ENCODE assay signal across 8 cellular contexts in the genomic region with DNA sequence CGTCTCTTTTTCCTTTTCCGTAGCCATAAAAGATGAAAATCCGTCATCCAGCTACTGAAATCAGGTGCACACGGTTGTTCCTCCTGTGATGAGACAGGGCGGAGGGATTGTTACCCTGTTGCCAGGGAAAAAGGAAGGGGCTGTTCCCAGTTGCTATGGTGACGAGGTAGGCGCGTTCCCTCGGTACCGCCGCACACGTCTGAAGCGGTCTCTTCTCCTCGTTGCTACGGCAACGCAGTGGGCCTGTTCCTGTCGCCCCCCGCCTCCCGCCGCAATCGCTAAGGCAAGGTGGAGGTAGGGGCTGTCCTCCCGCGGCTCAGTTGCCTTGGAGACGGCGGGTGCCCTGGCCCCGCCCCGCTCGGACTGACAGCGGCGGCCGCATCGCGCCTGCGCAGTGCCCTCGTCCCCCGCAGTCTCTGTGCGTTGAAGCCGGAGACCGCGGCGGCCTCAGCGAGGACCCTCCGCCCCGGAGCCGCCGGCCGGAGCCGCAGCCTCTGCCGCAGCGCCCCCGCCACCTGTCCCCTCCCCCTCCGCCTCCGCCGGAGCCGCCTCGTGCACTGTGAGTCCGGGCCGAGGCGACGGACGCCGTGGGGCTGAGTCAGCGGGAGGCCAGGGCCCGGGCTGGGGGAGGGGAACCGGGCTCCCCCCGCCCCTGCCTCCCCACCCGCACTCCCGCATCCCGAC. TPM values are rescaled to one million over a fixed set of nuclear protein-coding genes. Genes with fewer than 3 reads are reported as not detected.
DNase-seq lines count a peak whose midpoint lies in the region; ATAC-seq and TF ChIP-seq lines count a peak whose summit lies in the region.

MAPRE3 (plus strand) TSS at position 394 of the 684 bp plus-strand sequence. CDS start 51,582 bp downstream, outside the sequence.

- DNase-seq in CD1c-positive myeloid dendritic cell (ENCODE audit: extremely low spot score) (peak; percentile 85), esophagus muscularis mucosa (ENCODE audit: extremely low spot score) (no peak)
- peak; percentile 85 for DNase-seq in activated T-cell treated with anti-CD3 and anti-CD28 coated beads, Interleukin-2, amount 50 U/mL, for 72 hours
- peak; percentile 35 to 53 for DNase-seq in stimulated activated CD8-positive, alpha-beta memory T cell treated with anti-CD3 and anti-CD28 coated beads, Interleukin-4, amount 100 ng/mL, for 4 hours (ENCODE audit: low read depth in 2 of 2, low spot score in 1 of 2)

- no peak for TF ChIP-seq RAD21 in Ishikawa (IDR thresholded peaks at IDR 0.05; ENCODE audit: low read depth)

- H3K4me3 ChIP-seq in esophagus muscularis mucosa (peak within 1 kb of the TSS; percentile 70 to 94 (median 90)), mucosa of rectum (ENCODE audit: low read length in 2 of 2) (peak within 1 kb of the TSS; percentile 85 to 91)

- peak; percentile 72 for ATAC-seq in GM21423 (IDR thresholded peaks at IDR 0.05; ENCODE audit: unreplicated experiment)
- peak; percentile 89 to 91 for ATAC-seq in activated T-cell treated with anti-CD3 and anti-CD28 coated beads, Interleukin-2, amount 50 U/mL, for 72 hours (replicated peaks in 1 of 2)

- peak within 1 kb of the TSS; percentile 42 to 67 for H3K9ac ChIP-seq in mucosa of rectum (ENCODE audit: low read depth in 1 of 2, low read length in 2 of 2)

- H3K27ac ChIP-seq in esophagus muscularis mucosa (replicated peaks in 1 of 4) (peak within 1 kb of the TSS; percentile 81 to 92 (median 86)), mucosa of rectum (ENCODE audit: low read depth in 2 of 2, low read length in 2 of 2) (peak within 1 kb of the TSS; percentile 21 to 75)

- H3K4me3 Mint-ChIP-seq in activated T-cell treated with anti-CD3 and anti-CD28 coated beads, Interleukin-2, amount 50 U/mL, for 72 hours: peak within 1 kb of the TSS; percentile 82 to 89

- no peaks in the 10 kb centered on the region for H3K9me3 ChIP-seq in esophagus muscularis mucosa
- no peaks in the 10 kb centered on the region for H3K9me3 ChIP-seq in mucosa of rectum (ENCODE audit: control insufficient read depth in 2 of 2, low read length in 2 of 2)

- intact Hi-C loops in esophagus muscularis mucosa (cut with DNase I): no loop called here

- H3K27me3 ChIP-seq in esophagus muscularis mucosa (no peaks in the 10 kb centered on the region), mucosa of rectum (ENCODE audit: control insufficient read depth in 2 of 2, insufficient read depth in 2 of 2, low read length in 2 of 2) (no peaks in the 10 kb centered on the region)

- H3K27me3 Mint-ChIP-seq in activated T-cell treated with anti-CD3 and anti-CD28 coated beads, Interleukin-2, amount 50 U/mL, for 72 hours (ENCODE audit: low read depth): peaks cover 38% of the 10 kb centered on the region

- no peak for TF ChIP-seq POLR2A in esophagus muscularis mucosa (IDR thresholded peaks at IDR 0.05; ENCODE audit: low read depth)

- H3K36me3 ChIP-seq in esophagus muscularis mucosa: no peaks in the 10 kb centered on the region
- no peaks in the 10 kb centered on the region for H3K36me3 ChIP-seq in mucosa of rectum (ENCODE audit: control insufficient read depth in 2 of 2, insufficient read depth in 2 of 2, low read length in 2 of 2)

- no peaks in the 10 kb centered on the region for H3K36me3 Mint-ChIP-seq in activated T-cell treated with anti-CD3 and anti-CD28 coated beads, Interleukin-2, amount 50 U/mL, for 72 hours (ENCODE audit: insufficient read depth in 2 of 2)

- no peaks in the 10 kb centered on the region for H3K9me3 Mint-ChIP-seq in activated T-cell treated with anti-CD3 and anti-CD28 coated beads, Interleukin-2, amount 50 U/mL, for 72 hours

- H3K4me1 ChIP-seq in esophagus muscularis mucosa (peaks cover 17 to 34% (median 29%) of the 10 kb centered on the region in 4 donors), mucosa of rectum (ENCODE audit: control insufficient read depth in 2 of 2, insufficient read depth in 2 of 2, low read length in 2 of 2) (peaks cover 16 to 36% of the 10 kb centered on the region in 2 donors)

- peaks cover 16% of the 10 kb centered on the region for H3K4me1 Mint-ChIP-seq in activated T-cell treated with anti-CD3 and anti-CD28 coated beads, Interleukin-2, amount 50 U/mL, for 72 hours (ENCODE audit: low read depth)

- TF ChIP-seq EP300 in Ishikawa (IDR thresholded peaks at IDR 0.05; ENCODE audit: borderline replicate concordance): no peak
- no peak for TF ChIP-seq EP300 in esophagus muscularis mucosa (IDR thresholded peaks at IDR 0.05)

- under 1% methylated on average over 19 of the region's 69 CpGs for WGBS in esophagus muscularis mucosa

- no peak within 1 kb of the TSS for H3K27ac Mint-ChIP-seq in activated T-cell treated with anti-CD3 and anti-CD28 coated beads, Interleukin-2, amount 50 U/mL, for 72 hours

- no peak for TF ChIP-seq CTCF in esophagus muscularis mucosa (IDR thresholded peaks at IDR 0.05)

TF ChIP-seq in Ishikawa, 13 proteins besides CTCF, POLR2A, EP300 and RAD21:
- TF ChIP-seq USF1 (IDR thresholded peaks at IDR 0.05): no peak
- TF ChIP-seq EGR1 (IDR thresholded peaks at IDR 0.05): no peak
- no peak for TF ChIP-seq TCF12 (IDR thresholded peaks at IDR 0.05; ENCODE audit: low read depth)
- no peak for TF ChIP-seq FOXM1 (IDR thresholded peaks at IDR 0.05; ENCODE audit: borderline replicate concordance, low read depth)
- no peak for TF ChIP-seq NFIC (IDR thresholded peaks at IDR 0.05)
- 0 out of 2 replicates have a peak, but pooled peaks have one; percentile 47 for TF ChIP-seq MAX (IDR thresholded peaks at IDR 0.05)
- no peak for TF ChIP-seq YY1 (IDR thresholded peaks at IDR 0.05; ENCODE audit: low read depth)
- TF ChIP-seq ZBTB7A (IDR thresholded peaks at IDR 0.05; ENCODE audit: low read depth): peak; percentile 61; the same call in 1 of the 2 replicates
- no peak for TF ChIP-seq CREB1 (IDR thresholded peaks at IDR 0.05; ENCODE audit: low read depth)
- TF ChIP-seq CEBPB (IDR thresholded peaks at IDR 0.05): no peak

TF ChIP-seq in PFSK-1, 5 proteins besides CTCF, POLR2A, EP300 and RAD21:
- TF ChIP-seq FOXP2 (optimal IDR thresholded peaks at IDR 0.05; ENCODE audit: borderline replicate concordance, extremely low read depth, extremely low read length, insufficient read depth) (peak; percentile 60), SIN3A (IDR thresholded peaks at IDR 0.05; ENCODE audit: borderline replicate concordance, insufficient read depth, low read length) (no peak), REST (IDR thresholded peaks at IDR 0.05; ENCODE audit: insufficient read depth in 1 of 2, low read depth in 2 of 2, low read length in 2 of 2) (no peak), TAF1 (IDR thresholded peaks at IDR 0.05; ENCODE audit: borderline replicate concordance, insufficient read depth, low read length) (no peak), POLR2AphosphoS5 (IDR thresholded peaks at IDR 0.05; ENCODE audit: low read depth, low read length) (no peak)

RNA-seq across cellular contexts. Expression of gene MAPRE3, which starts in this region (rescaled TPM):
- 12.4 TPM for polyA plus RNA-seq in PFSK-1 (2012; ENCODE audit: insufficient read length, low read depth)
- total RNA-seq in activated T-cell treated with anti-CD3 and anti-CD28 coated beads, Interleukin-2, amount 50 U/mL, for 72 hours: 1 to 10 TPM; 4.8 to 5.3 TPM
- total RNA-seq in esophagus muscularis mucosa: 10 to 100 TPM in 3 of 4 donors, 1 to 10 TPM in 1; 9.3 to 23.0 (median 13.4) TPM
